8 cellular contexts compared by ENCODE assay signal in the genomic region with DNA sequence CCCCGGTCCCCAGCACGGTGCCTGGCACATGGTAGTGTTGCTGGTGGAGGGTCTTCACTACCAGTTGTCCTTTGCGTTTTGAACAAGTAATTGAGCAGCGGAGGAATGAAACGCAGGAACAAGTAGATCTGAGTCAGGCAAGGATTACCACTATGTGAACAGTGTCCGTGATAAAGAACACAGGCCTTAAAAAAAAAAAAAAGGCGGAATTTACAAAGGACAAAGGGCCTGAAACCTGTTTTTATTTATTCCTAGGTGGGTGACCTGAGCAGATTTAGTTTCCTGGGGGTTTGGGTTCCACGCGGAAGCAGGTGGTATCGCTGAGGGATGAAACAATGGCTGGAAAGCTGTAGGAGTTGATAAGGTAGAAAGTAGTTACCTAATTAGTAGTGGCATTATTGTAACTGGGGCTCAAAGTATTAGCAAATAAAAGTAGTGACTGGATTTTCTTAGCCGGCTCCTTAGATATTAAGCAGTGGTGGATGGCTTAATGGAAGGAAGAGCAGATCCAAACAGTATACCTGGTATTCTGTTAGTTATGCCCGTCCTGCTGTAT. TPM values are rescaled to one million over a fixed set of nuclear protein-coding genes. Genes with fewer than 3 reads are reported as not detected.
DNase-seq lines count a peak whose midpoint lies in the region; ATAC-seq and TF ChIP-seq lines count a peak whose summit lies in the region.

No MANE protein-coding gene starts in this region.

- H3K27ac Mint-ChIP-seq in activated CD8-positive, alpha-beta T cell treated with anti-CD3 and anti-CD28 coated beads, Interleukin-2, amount 10 ng/mL, durations not matched to agents 7 days and 5 days = no peak overlapping the region

- H3K36me3 Mint-ChIP-seq in activated CD8-positive, alpha-beta T cell treated with anti-CD3 and anti-CD28 coated beads, Interleukin-2, amount 10 ng/mL, durations not matched to agents 7 days and 5 days (ENCODE audit: low read depth) = no peaks in the 10 kb centered on the region

- H3K4me1 Mint-ChIP-seq in activated CD8-positive, alpha-beta T cell treated with anti-CD3 and anti-CD28 coated beads, Interleukin-2, amount 10 ng/mL, durations not matched to agents 7 days and 5 days (ENCODE audit: low read depth) = peaks cover 39% of the 10 kb centered on the region

- no peak for TF ChIP-seq CTCF in HFF-Myc (IDR thresholded peaks at IDR 0.05; ENCODE audit: low read depth, low read length, missing control alignments)
- no peak for TF ChIP-seq CTCF in right atrium auricular region (IDR thresholded peaks at IDR 0.05)
- TF ChIP-seq CTCF in gastrocnemius medialis (IDR thresholded peaks at IDR 0.05 in 4 of 5, conservative IDR thresholded peaks at IDR 0.05 in 1 of 5) = no peak

- no peaks in the 10 kb centered on the region for H3K9me3 Mint-ChIP-seq in activated CD8-positive, alpha-beta T cell treated with anti-CD3 and anti-CD28 coated beads, Interleukin-2, amount 10 ng/mL, durations not matched to agents 7 days and 5 days (ENCODE audit: insufficient read depth)

- H3K27ac ChIP-seq in right atrium auricular region = peak overlapping the region; percentile 95 to 96
- peak overlapping the region; percentile 91 to 97 (median 96) for H3K27ac ChIP-seq in gastrocnemius medialis

- in situ Hi-C loops in gastrocnemius medialis (cut with MboI; ENCODE audit: low sequenced_read_pairs in 4 of 4) = loop anchor here in 1 of 4 donors (25.0 kb wide), 1 partner anchor 246 kb away; a partner anchor contains a TSS

- no peak for TF ChIP-seq POLR2A in gastrocnemius medialis (IDR thresholded peaks at IDR 0.05)
- no peak for TF ChIP-seq POLR2A in erythroblast (IDR thresholded peaks at IDR 0.05; ENCODE audit: low read length)

- H3K4me3 ChIP-seq in HFF-Myc (replicated peaks; ENCODE audit: low read depth, low read length) = peak overlapping the region; percentile 84
- H3K4me3 ChIP-seq in right atrium auricular region = peak overlapping the region; percentile 64 to 73
- peak overlapping the region; percentile 79 to 89 (median 88) for H3K4me3 ChIP-seq in gastrocnemius medialis

- H3K27me3 ChIP-seq in right atrium auricular region = no peaks in the 10 kb centered on the region
- H3K27me3 ChIP-seq in gastrocnemius medialis = no peaks in the 10 kb centered on the region

- H3K27me3 Mint-ChIP-seq in activated CD8-positive, alpha-beta T cell treated with anti-CD3 and anti-CD28 coated beads, Interleukin-2, amount 10 ng/mL, durations not matched to agents 7 days and 5 days (ENCODE audit: low read depth) = peaks cover 24% of the 10 kb centered on the region

- intact Hi-C loops in gastrocnemius medialis (cut with DNase I; ENCODE audit: low total_unique reads) = loop anchor here (1.0 kb wide), 1 partner anchor 31 kb away; no protein-coding TSS in a partner anchor

- DNase-seq in HFF-Myc (ENCODE audit: extremely low read depth, low read depth) (no peak), right atrium auricular region (ENCODE audit: low spot score) (no peak), gastrocnemius medialis (no peak), erythroblast (lab: John Stamatoyannopoulos, UW) (no peak)
- DNase-seq in activated CD8-positive, alpha-beta T cell treated with anti-CD3 and anti-CD28 coated beads, Interleukin-2, amount 10 ng/mL, durations not matched to agents 7 days and 5 days = no peak
- DNase-seq in activated CD8-positive, alpha-beta memory T cell treated with anti-CD3 and anti-CD28 coated beads, Interleukin-2, amount 50 U/mL, for 4 hours = no peak

- H3K36me3 ChIP-seq in right atrium auricular region (no peaks in the 10 kb centered on the region), gastrocnemius medialis (no peaks in the 10 kb centered on the region)

- CTCF ChIA-PET in activated CD8-positive, alpha-beta T cell treated with anti-CD3 and anti-CD28 coated beads, Interleukin-2, amount 10 ng/mL, durations not matched to agents 7 days and 5 days (lab: Charles Lee) = interaction anchor here (0.6 kb wide), 1 partner anchor 421 kb away, joined by 3 read pairs; no protein-coding TSS in a partner anchor

- H3K4me1 ChIP-seq in right atrium auricular region (peaks cover 0 to 42% of the 10 kb centered on the region in 2 donors), gastrocnemius medialis (peaks cover 36% of the 10 kb centered on the region in 2 donors)

- H3K9me3 ChIP-seq in right atrium auricular region (no peaks in the 10 kb centered on the region), gastrocnemius medialis (no peaks in the 10 kb centered on the region)

- POLR2A ChIA-PET in activated CD8-positive, alpha-beta T cell treated with anti-CD3 and anti-CD28 coated beads, Interleukin-2, amount 10 ng/mL, durations not matched to agents 7 days and 5 days (lab: Charles Lee) = no interaction called here

- ATAC-seq in activated CD8-positive, alpha-beta T cell treated with anti-CD3 and anti-CD28 coated beads, Interleukin-2, amount 10 ng/mL, durations not matched to agents 7 days and 5 days = no peak
- ATAC-seq in gastrocnemius medialis (peak in 1 of 2 donors; percentile 15), HG03439 (IDR thresholded peaks at IDR 0.05; ENCODE audit: unreplicated experiment) (no peak), HG03139 (IDR thresholded peaks at IDR 0.05; ENCODE audit: unreplicated experiment) (no peak)

- peak overlapping the region; percentile 77 for H3K4me3 Mint-ChIP-seq in activated CD8-positive, alpha-beta T cell treated with anti-CD3 and anti-CD28 coated beads, Interleukin-2, amount 10 ng/mL, durations not matched to agents 7 days and 5 days

RNA-seq across cellular contexts. Expression of a gene that starts 1.1 kb away (rescaled TPM):
- 1 to 10 TPM; 1.9 to 2.3 TPM for total RNA-seq in activated CD8-positive, alpha-beta T cell treated with anti-CD3 and anti-CD28 coated beads, Interleukin-2, amount 10 ng/mL, durations not matched to agents 7 days and 5 days
- total RNA-seq in right atrium auricular region (10 to 100 TPM; 33.0 to 49.1 TPM), gastrocnemius medialis (100 to 1,000 TPM in 1 of 4 donors, 10 to 100 TPM in 3; 20.8 to 166 (median 45.7) TPM)

Comparison
In these comparisons a context has a peak if more than half of its experiments do, and no peak if none do; other contexts are left out.
1. RNA of a gene that starts 1.1 kb away (total RNA-seq): 20.8 to 166 TPM in gastrocnemius medialis and 33.0 to 49.1 TPM in right atrium auricular region; 1.9 to 2.3 TPM in activated CD8-positive, alpha-beta T cell treated with anti-CD3 and anti-CD28 coated beads, Interleukin-2, amount 10 ng/mL, durations not matched to agents 7 days and 5 days; every median in the first group is over 4 times any median in the second.
2. Peak in every context shown above with its lines, with median percentiles within 50 percentile points of each other: H3K4me3 ChIP-seq.